ENCODE assay signal across 12 cellular contexts in genomic region chr5:172920447-172920849, GRCh38. TPM values are rescaled to one million over a fixed set of nuclear protein-coding genes. Genes with fewer than 3 reads are reported as not detected.
DNase-seq lines count a peak whose midpoint lies in the region; ATAC-seq and TF ChIP-seq lines count a peak whose summit lies in the region.
"Had no signal": no experiment of that assay in that cellular context is flagged by ENCODE, and none has a peak within 500 bp of the region (broad histone marks: within the 10 kb centered on the region; RNA-seq: fewer than 3 reads in every experiment).

No MANE protein-coding gene starts in this region.

- peak overlapping the region; percentile 23 for H3K9ac ChIP-seq in muscle layer of colon (ENCODE audit: low read length)

- H3K4me1 ChIP-seq in breast epithelium (no peaks in the 10 kb centered on the region), muscle layer of colon (ENCODE audit: insufficient read depth, low read length) (peaks cover 13% of the 10 kb centered on the region)

- intact Hi-C loops in MCF 10A (cut with micrococcal nuclease), result loop anchor here (2.0 kb wide), 1 partner anchor 38 kb away; the partner anchor contains the start of gene RPL26L1
- intact Hi-C loops in breast epithelium (cut with DNase I; ENCODE audit: low total_unique reads), result no loop called here

- POLR2A ChIA-PET in MCF 10A (lab: Yijun Ruan, JAX), result interaction anchor here (0.7 to 3.0 kb wide), 14 partner anchors 8 to 187 kb away, joined by 3 to 34 read pairs (median 6); partner anchors contain the start of gene DUSP1

- H3K36me3 ChIP-seq in breast epithelium, result no peaks in the 10 kb centered on the region
- H3K36me3 ChIP-seq in muscle layer of colon (ENCODE audit: insufficient read depth, low read length), result peaks cover 53% of the 10 kb centered on the region

- peaks cover 26% of the 10 kb centered on the region for H3K4me1 Mint-ChIP-seq in MCF 10A (ENCODE audit: insufficient read depth, unreplicated experiment)
- H3K4me1 Mint-ChIP-seq: nephron progenitor cell had no signal

- H3K9me3 ChIP-seq in breast epithelium (no peaks in the 10 kb centered on the region), muscle layer of colon (ENCODE audit: low read length) (no peaks in the 10 kb centered on the region)

- peaks cover 96% of the 10 kb centered on the region for H3K36me3 Mint-ChIP-seq in MCF 10A (ENCODE audit: insufficient read depth, unreplicated experiment)

- CTCF ChIA-PET in MCF 10A (lab: Yijun Ruan, JAX), result interaction anchor here (0.9 to 3.0 kb wide), 6 partner anchors 12 to 208 kb away, joined by 4 to 13 read pairs (median 6); no protein-coding TSS in a partner anchor

- no peaks in the 10 kb centered on the region for H3K27me3 Mint-ChIP-seq in MCF 10A (ENCODE audit: insufficient read depth, unreplicated experiment)

- no peak for TF ChIP-seq CTCF in MCF 10A (IDR thresholded peaks at IDR 0.05; ENCODE audit: unreplicated experiment)
- TF ChIP-seq CTCF in breast epithelium (IDR thresholded peaks at IDR 0.05), result no peak

- H3K27me3 ChIP-seq in breast epithelium (no peaks in the 10 kb centered on the region), muscle layer of colon (ENCODE audit: control insufficient read depth in 1 of 2, insufficient read depth in 2 of 2, low read length in 2 of 2) (no peaks in the 10 kb centered on the region)

- DNase-seq in MCF 10A (ENCODE audit: unreplicated experiment) (peak; percentile 95), breast epithelium (ENCODE audit: low spot score in 2 of 2) (no peak), G401 (ENCODE audit: low spot score) (no peak), activated gamma-delta T cell treated with Interleukin-2 at 50 U/mL for 16 hours (no peak)
- DNase-seq in activated CD8-positive, alpha-beta memory T cell treated with anti-CD3 and anti-CD28 coated beads, Interleukin-2, amount 50 U/mL, for 48 hours, result no peak
- DNase-seq: activated naive CD4-positive, alpha-beta T cell; NCI-H748 treated with DMSO at 0.1 percent for 48 hours; nephron progenitor cell had no signal

- no peak for ATAC-seq in GM21423 (IDR thresholded peaks at IDR 0.05; ENCODE audit: unreplicated experiment)

- no TSS peak for BruUV-seq in MCF 10A (replicated peaks; lab: Mats Ljungman, UMichigan)

- peak overlapping the region; percentile 89 for H3K27ac Mint-ChIP-seq in MCF 10A (ENCODE audit: low read depth, unreplicated experiment)
- H3K27ac Mint-ChIP-seq: nephron progenitor cell had no signal

- no peak overlapping the region for H3K27ac ChIP-seq in breast epithelium
- peak overlapping the region; percentile 14 for H3K27ac ChIP-seq in cingulate gyrus (ENCODE audit: low read depth, low read length)
- H3K27ac ChIP-seq in muscle layer of colon (ENCODE audit: low read depth, low read length), result peak overlapping the region; percentile 72
- H3K27ac ChIP-seq: VCaP had no signal

- no peaks in the 10 kb centered on the region for H3K9me3 Mint-ChIP-seq in MCF 10A (ENCODE audit: unreplicated experiment)
- H3K9me3 Mint-ChIP-seq: nephron progenitor cell had no signal

- in situ Hi-C loops in G401 (cut with HindIII; ENCODE audit: low sequenced_read_pairs), result no loop called here

- no peak for TF ChIP-seq POLR2A in breast epithelium (IDR thresholded peaks at IDR 0.05)

- no peak overlapping the region for H3K4me3 Mint-ChIP-seq in MCF 10A (ENCODE audit: unreplicated experiment)
- H3K4me3 Mint-ChIP-seq: nephron progenitor cell had no signal

- H3K4me3 ChIP-seq in breast epithelium (no peak overlapping the region), muscle layer of colon (ENCODE audit: low read depth in 1 of 2, low read length in 2 of 2) (no peak overlapping the region)

RNA-seq across cellular contexts. Expression of gene RPL26L1, which starts 38.8 kb away (rescaled TPM):
- total RNA-seq in MCF 10A (2022) (103 and 119 TPM in 2 replicates), breast epithelium (10 to 100 TPM; 21.4 to 34.1 (median 22.0) TPM)
- 144 and 147 TPM in 2 replicates for total RNA-seq in G401 (2014; rRNA removed; shearing (Covaris generic))

Comparison
In these comparisons a context has a peak if more than half of its experiments do, and no peak if none do; other contexts are left out.
1. H3K27ac ChIP-seq: peak in cingulate gyrus (single experiment) and muscle layer of colon (single experiment); none in breast epithelium (0 of 2).